Comparison of ENCODE assay signal across 8 cellular contexts in genomic region chr4:142840516-142841123, GRCh38. TPM values are rescaled to one million over a fixed set of nuclear protein-coding genes. Genes with fewer than 3 reads are reported as not detected.
DNase-seq lines count a peak whose midpoint lies in the region; TF ChIP-seq lines count a peak whose summit lies in the region.

No MANE protein-coding gene starts in this region.

- H3K4me3 Mint-ChIP-seq in Caco-2 (ENCODE audit: unreplicated experiment): no peak overlapping the region

- H3K9me2 ChIP-seq in Karpas-422 (replicated peaks; ENCODE audit: insufficient read depth, low read length): no peaks in the 10 kb centered on the region

- H3K4me3 ChIP-seq in Caco-2 (ENCODE audit: low read depth, low read length) (no peak overlapping the region), Karpas-422 (ENCODE audit: low read length) (no peak overlapping the region), adipocyte (ENCODE audit: low read length) (no peak overlapping the region)

- H3K9ac ChIP-seq in Karpas-422 (ENCODE audit: low read length) (no peak overlapping the region), adipocyte (ENCODE audit: low read length) (no peak overlapping the region)

- DNase-seq in Caco-2 (no peak), Karpas-422 (peak; percentile 60), adipocyte (ENCODE audit: low read depth) (peak; percentile 86), kidney glomerular epithelial cell (lab: John Stamatoyannopoulos, UW) (peak; percentile 21), NOMO-1 treated with DMSO at 0.1 percent for 48 hours (lab: John Stamatoyannopoulos, UW; ENCODE audit: unreplicated experiment) (no peak), NK-92 (lab: John Stamatoyannopoulos, UW; ENCODE audit: unreplicated experiment) (no peak), OCI-M2 (lab: John Stamatoyannopoulos, UW; ENCODE audit: unreplicated experiment) (no peak)
- no peak for DNase-seq in stimulated activated CD8-positive, alpha-beta memory T cell treated with anti-CD3 and anti-CD28 coated beads, Interleukin-4, amount 100 ng/mL, for 48 hours

- no peaks in the 10 kb centered on the region for H3K4me1 ChIP-seq in Caco-2
- H3K4me1 ChIP-seq in Karpas-422 (ENCODE audit: low read length): no peaks in the 10 kb centered on the region
- no peaks in the 10 kb centered on the region for H3K4me1 ChIP-seq in adipocyte (ENCODE audit: control insufficient read depth, insufficient read depth, low read length)

- H2AFZ ChIP-seq in Karpas-422 (ENCODE audit: low read length): no peak overlapping the region

- no peaks in the 10 kb centered on the region for H3K9me3 ChIP-seq in Caco-2
- no peaks in the 10 kb centered on the region for H3K9me3 ChIP-seq in Karpas-422 (ENCODE audit: low read length)
- H3K9me3 ChIP-seq in adipocyte (ENCODE audit: control insufficient read depth, low read length): no peaks in the 10 kb centered on the region

- no peaks in the 10 kb centered on the region for H4K20me1 ChIP-seq in Karpas-422 (ENCODE audit: insufficient read depth, low read depth, low read length)

- peak; percentile 56 to 58 for TF ChIP-seq CTCF in Caco-2 (IDR thresholded peaks at IDR 0.05; ENCODE audit: insufficient read depth in 1 of 2, low read depth in 1 of 2, low read length in 1 of 2, severe bottlenecking in 1 of 2, unreplicated experiment in 1 of 2)

- H3K36me3 ChIP-seq in Caco-2 (ENCODE audit: control insufficient read depth, insufficient read depth, low read length): no peaks in the 10 kb centered on the region
- H3K36me3 ChIP-seq in Karpas-422 (ENCODE audit: insufficient read depth, low read length): no peaks in the 10 kb centered on the region
- no peaks in the 10 kb centered on the region for H3K36me3 ChIP-seq in adipocyte (ENCODE audit: control insufficient read depth, insufficient read depth, low read length, severe bottlenecking)

- peaks cover 12% of the 10 kb centered on the region for H3K27me3 Mint-ChIP-seq in Caco-2 (ENCODE audit: insufficient read depth, unreplicated experiment)

- H3K27ac Mint-ChIP-seq in Caco-2 (ENCODE audit: unreplicated experiment): no peak overlapping the region

- no peak overlapping the region for H3K27ac ChIP-seq in Karpas-422 (ENCODE audit: low read length)

- no peaks in the 10 kb centered on the region for H3K79me2 ChIP-seq in Karpas-422 (ENCODE audit: low read length)

- no peaks in the 10 kb centered on the region for H3K36me3 Mint-ChIP-seq in Caco-2 (ENCODE audit: insufficient read depth, unreplicated experiment)

- no TSS peak for BruUV-seq in Caco-2 (replicated peaks; lab: Mats Ljungman, UMichigan)

- intact Hi-C loops in Caco-2 (cut with micrococcal nuclease; ENCODE audit: unreplicated experiment): loop anchor here (1.0 to 10.0 kb wide), 5 partner anchors 244 to 713 kb away; no protein-coding TSS in a partner anchor

- POLR2A ChIA-PET in Caco-2 (lab: Charles Lee): no interaction called here

- no peaks in the 10 kb centered on the region for H3K4me1 Mint-ChIP-seq in Caco-2 (ENCODE audit: low read depth, unreplicated experiment)

- H3K27me3 ChIP-seq in Caco-2 (replicated peaks; ENCODE audit: control insufficient read depth, insufficient read depth, low read length) (no peaks in the 10 kb centered on the region), Karpas-422 (ENCODE audit: low read length) (no peaks in the 10 kb centered on the region), adipocyte (replicated peaks; ENCODE audit: control insufficient read depth, insufficient read depth, low read length) (no peaks in the 10 kb centered on the region)

- CTCF ChIA-PET in Caco-2 (lab: Charles Lee): no interaction called here

- no peaks in the 10 kb centered on the region for H3K9me3 Mint-ChIP-seq in Caco-2 (ENCODE audit: unreplicated experiment)

- no peak overlapping the region for H3K4me2 ChIP-seq in Karpas-422 (ENCODE audit: low read depth, low read length, poor library complexity, severe bottlenecking)

RNA-seq across cellular contexts. Expression of gene INPP4B, which starts 5.5 kb away (rescaled TPM):
- total RNA-seq in Caco-2 (2022): 10.3 and 14.9 TPM in 2 replicates
- not detected in 2 replicates for total RNA-seq in Karpas-422 (2014; rRNA removed; shearing (Covaris generic); ENCODE audit: low replicate concordance)

Comparison
In these comparisons a context has a peak if more than half of its experiments do, and no peak if none do; other contexts are left out.
1. DNase-seq: peak in Karpas-422 (single experiment), adipocyte (single experiment) and kidney glomerular epithelial cell (single experiment); none in Caco-2 (0 of 2), NOMO-1 treated with DMSO at 0.1 percent for 48 hours (single experiment), NK-92 (single experiment), OCI-M2 (single experiment) and stimulated activated CD8-positive, alpha-beta memory T cell treated with anti-CD3 and anti-CD28 coated beads, Interleukin-4, amount 100 ng/mL, for 48 hours (single experiment).
2. RNA of gene INPP4B, which starts 5.5 kb away (total RNA-seq): 10.3 to 14.9 TPM in Caco-2; not detected in Karpas-422; every median in the first group is over 10 times any median in the second.